Comparison of ENCODE assay signal across 13 cellular contexts in the genomic region with DNA sequence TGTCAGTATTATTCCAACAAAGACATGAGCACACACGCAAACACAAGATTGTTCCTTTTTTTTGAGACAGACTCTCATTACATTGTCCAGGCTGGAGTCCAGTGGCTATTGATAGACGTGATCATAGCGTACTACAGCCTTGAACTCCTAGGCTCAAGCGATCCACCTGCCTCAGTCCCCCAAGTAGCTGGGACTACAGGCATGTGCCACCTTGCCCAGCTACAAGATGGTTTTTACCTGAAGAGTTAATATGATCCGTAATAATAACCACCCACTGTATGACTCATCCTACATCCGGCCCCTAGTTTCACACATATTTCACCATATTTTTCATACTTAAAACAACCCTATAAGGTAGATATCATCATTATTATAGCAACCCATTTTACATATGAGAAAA. TPM values are rescaled to one million over a fixed set of nuclear protein-coding genes. Genes with fewer than 3 reads are reported as not detected.
A peak's percentile ranks its signal among the peaks of the same experiment; 100 is the strongest.
DNase-seq lines count a peak whose midpoint lies in the region; ATAC-seq, FAIRE-seq and TF ChIP-seq lines count a peak whose summit lies in the region.
"Had no signal": no experiment of that assay in that cellular context is flagged by ENCODE, and none has a peak within 500 bp of the region (broad histone marks: within the 10 kb centered on the region; RNA-seq: fewer than 3 reads in every experiment).

No MANE protein-coding gene starts in this region.

- no peak overlapping the region for H3K4me3 ChIP-seq in NB4 (ENCODE audit: low read depth, low read length)

- no peak for FAIRE-seq in D721Med (lab: Jason Lieb, UNC)

- DNase-seq in CD1c-positive myeloid dendritic cell (ENCODE audit: extremely low spot score): peak; percentile 31
- DNase-seq in NB4 (ENCODE audit: low read depth): peak; percentile 55
- peak; percentile 36 for DNase-seq in dermis blood vessel endothelial cell
- DNase-seq in KG1 (lab: John Stamatoyannopoulos, UW): no peak
- DNase-seq in D721Med (ENCODE audit: insufficient read length, low spot score): no peak
- DNase-seq in RPMI8226: no peak
- DNase-seq: activated gamma-delta T cell treated with Interleukin-2 at 50 U/mL for 16 hours; central memory CD4-positive, alpha-beta T cell; NCI-H2081; stimulated activated CD4-positive, alpha-beta T cell treated with anti-CD3 and anti-CD28 coated beads, Interleukin-4, amount 100 ng/mL, for 1 hour; stimulated activated naive CD4-positive, alpha-beta T cell had no signal

- TF ChIP-seq CTCF in NB4 (IDR thresholded peaks at IDR 0.05; ENCODE audit: low read depth, low read length): no peak
- TF ChIP-seq CTCF in D721Med (IDR thresholded peaks at IDR 0.05; ENCODE audit: insufficient read depth, missing control alignments): no peak

- ATAC-seq in GM21360 (IDR thresholded peaks at IDR 0.05; ENCODE audit: unreplicated experiment): peak; percentile 48
- ATAC-seq in HG02623 (IDR thresholded peaks at IDR 0.05; ENCODE audit: unreplicated experiment): no peak

- no peak for TF ChIP-seq POLR2A in NB4 (IDR thresholded peaks at IDR 0.05; ENCODE audit: extremely low read depth, insufficient read length)

RNA-seq across cellular contexts. Expression of a gene that starts 26.8 kb away (rescaled TPM):
- total RNA-seq in dermis blood vessel endothelial cell: 103 and 166 TPM in 2 replicates

Comparison
In these comparisons a context has a peak if more than half of its experiments do, and no peak if none do; other contexts are left out.
1. DNase-seq: peak in CD1c-positive myeloid dendritic cell (single experiment), NB4 (single experiment) and dermis blood vessel endothelial cell (single experiment); none in KG1 (single experiment), D721Med (single experiment) and RPMI8226 (single experiment).